ENCODE assay signal across 2 cellular contexts in the genomic region with DNA sequence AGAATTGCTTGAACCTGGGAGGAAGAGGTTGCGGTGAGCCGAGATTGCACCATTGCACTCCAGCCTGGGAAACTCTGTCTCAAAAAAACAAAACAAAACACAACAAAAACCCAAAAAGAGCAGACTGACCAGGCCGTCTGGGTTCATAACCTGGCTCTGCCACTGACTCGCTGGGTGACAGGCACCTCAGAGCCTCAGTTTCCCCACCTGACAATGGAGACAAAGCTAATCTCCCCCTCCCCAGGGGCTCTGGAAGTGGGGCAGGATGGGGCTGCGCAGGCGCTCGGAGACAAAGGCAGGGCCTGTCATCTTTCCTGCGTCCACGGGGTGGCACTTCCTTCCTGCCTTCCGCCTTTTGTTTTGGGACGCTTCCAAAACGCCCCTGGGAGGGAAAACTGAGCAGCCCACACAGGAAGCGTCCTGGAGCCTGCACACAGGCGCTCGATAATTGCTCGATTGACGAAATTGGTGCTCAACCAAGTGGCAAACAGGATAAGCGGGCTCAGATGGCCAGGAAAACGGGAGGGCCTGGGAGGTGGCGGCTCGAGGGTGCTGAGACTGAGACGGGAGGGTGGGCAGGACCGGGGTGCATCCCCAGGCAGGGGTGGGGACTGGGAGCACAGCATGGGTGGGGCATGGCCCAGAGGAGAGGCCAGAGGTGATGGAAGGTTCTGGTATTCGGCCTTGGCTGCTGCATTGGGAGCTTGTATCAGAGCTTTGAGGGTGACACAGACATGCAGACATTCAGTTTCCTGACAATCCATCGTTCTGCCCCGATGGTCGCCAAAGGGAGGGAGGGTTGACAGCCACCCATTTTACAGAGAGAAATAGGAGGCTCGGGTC.
TF ChIP-seq lines count a peak whose summit lies in the region.

No MANE protein-coding gene starts in this region.

TF ChIP-seq in HEK293, 187 proteins besides CTCF, POLR2A, EP300 and RAD21 (continued from another document and continues in another):
- TF ChIP-seq, protein P1, sequence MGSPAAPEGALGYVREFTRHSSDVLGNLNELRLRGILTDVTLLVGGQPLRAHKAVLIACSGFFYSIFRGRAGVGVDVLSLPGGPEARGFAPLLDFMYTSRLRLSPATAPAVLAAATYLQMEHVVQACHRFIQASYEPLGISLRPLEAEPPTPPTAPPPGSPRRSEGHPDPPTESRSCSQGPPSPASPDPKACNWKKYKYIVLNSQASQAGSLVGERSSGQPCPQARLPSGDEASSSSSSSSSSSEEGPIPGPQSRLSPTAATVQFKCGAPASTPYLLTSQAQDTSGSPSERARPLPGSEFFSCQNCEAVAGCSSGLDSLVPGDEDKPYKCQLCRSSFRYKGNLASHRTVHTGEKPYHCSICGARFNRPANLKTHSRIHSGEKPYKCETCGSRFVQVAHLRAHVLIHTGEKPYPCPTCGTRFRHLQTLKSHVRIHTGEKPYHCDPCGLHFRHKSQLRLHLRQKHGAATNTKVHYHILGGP (tag by site-specific recombination; IDR thresholded peaks at IDR 0.05), result no peak
- no peak for TF ChIP-seq ZNF701 (tag by site-specific recombination; IDR thresholded peaks at IDR 0.05)
- TF ChIP-seq KLF7 (tag by site-specific recombination; IDR thresholded peaks at IDR 0.05; ENCODE audit: borderline replicate concordance), result no peak
- peak; percentile 68 for TF ChIP-seq SP3 (tag by site-specific recombination; IDR thresholded peaks at IDR 0.05)
- TF ChIP-seq, protein P2, sequence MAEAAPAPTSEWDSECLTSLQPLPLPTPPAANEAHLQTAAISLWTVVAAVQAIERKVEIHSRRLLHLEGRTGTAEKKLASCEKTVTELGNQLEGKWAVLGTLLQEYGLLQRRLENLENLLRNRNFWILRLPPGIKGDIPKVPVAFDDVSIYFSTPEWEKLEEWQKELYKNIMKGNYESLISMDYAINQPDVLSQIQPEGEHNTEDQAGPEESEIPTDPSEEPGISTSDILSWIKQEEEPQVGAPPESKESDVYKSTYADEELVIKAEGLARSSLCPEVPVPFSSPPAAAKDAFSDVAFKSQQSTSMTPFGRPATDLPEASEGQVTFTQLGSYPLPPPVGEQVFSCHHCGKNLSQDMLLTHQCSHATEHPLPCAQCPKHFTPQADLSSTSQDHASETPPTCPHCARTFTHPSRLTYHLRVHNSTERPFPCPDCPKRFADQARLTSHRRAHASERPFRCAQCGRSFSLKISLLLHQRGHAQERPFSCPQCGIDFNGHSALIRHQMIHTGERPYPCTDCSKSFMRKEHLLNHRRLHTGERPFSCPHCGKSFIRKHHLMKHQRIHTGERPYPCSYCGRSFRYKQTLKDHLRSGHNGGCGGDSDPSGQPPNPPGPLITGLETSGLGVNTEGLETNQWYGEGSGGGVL (tag by site-specific recombination; IDR thresholded peaks at IDR 0.05), result peak; percentile 41
- TF ChIP-seq ZBTB21 (tag by site-specific recombination; IDR thresholded peaks at IDR 0.05), result peak; percentile 61
- no peak for TF ChIP-seq ZNF112 (tag by site-specific recombination; IDR thresholded peaks at IDR 0.05)
- no peak for TF ChIP-seq ZNF555 (tag by site-specific recombination; conservative IDR thresholded peaks at IDR 0.05)
- TF ChIP-seq ZNF514 (tag by site-specific recombination; IDR thresholded peaks at IDR 0.05), result no peak
- peak; percentile 98 for TF ChIP-seq FEZF1 (tag by site-specific recombination; IDR thresholded peaks at IDR 0.05)
- TF ChIP-seq ZNF155 (tag by site-specific recombination; IDR thresholded peaks at IDR 0.05), result no peak
- TF ChIP-seq ZNF423 (tag by site-specific recombination; IDR thresholded peaks at IDR 0.05), result peak; percentile 46; the same call in 1 of the 2 replicates
- TF ChIP-seq ZNF785 (tag by site-specific recombination; IDR thresholded peaks at IDR 0.05), result no peak
- TF ChIP-seq, protein P3, sequence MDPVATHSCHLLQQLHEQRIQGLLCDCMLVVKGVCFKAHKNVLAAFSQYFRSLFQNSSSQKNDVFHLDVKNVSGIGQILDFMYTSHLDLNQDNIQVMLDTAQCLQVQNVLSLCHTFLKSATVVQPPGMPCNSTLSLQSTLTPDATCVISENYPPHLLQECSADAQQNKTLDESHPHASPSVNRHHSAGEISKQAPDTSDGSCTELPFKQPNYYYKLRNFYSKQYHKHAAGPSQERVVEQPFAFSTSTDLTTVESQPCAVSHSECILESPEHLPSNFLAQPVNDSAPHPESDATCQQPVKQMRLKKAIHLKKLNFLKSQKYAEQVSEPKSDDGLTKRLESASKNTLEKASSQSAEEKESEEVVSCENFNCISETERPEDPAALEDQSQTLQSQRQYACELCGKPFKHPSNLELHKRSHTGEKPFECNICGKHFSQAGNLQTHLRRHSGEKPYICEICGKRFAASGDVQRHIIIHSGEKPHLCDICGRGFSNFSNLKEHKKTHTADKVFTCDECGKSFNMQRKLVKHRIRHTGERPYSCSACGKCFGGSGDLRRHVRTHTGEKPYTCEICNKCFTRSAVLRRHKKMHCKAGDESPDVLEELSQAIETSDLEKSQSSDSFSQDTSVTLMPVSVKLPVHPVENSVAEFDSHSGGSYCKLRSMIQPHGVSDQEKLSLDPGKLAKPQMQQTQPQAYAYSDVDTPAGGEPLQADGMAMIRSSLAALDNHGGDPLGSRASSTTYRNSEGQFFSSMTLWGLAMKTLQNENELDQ (tag by site-specific recombination; IDR thresholded peaks at IDR 0.05; ENCODE audit: low read depth), result no peak
- no peak for TF ChIP-seq ZFP41 (tag by site-specific recombination; IDR thresholded peaks at IDR 0.05; ENCODE audit: borderline replicate concordance)
- TF ChIP-seq SCRT2 (tag by site-specific recombination; IDR thresholded peaks at IDR 0.05), result no peak
- TF ChIP-seq ZNF677 (tag by site-specific recombination; IDR thresholded peaks at IDR 0.05), result no peak
- TF ChIP-seq ZNF660 (tag by site-specific recombination; IDR thresholded peaks at IDR 0.05), result peak; percentile 90
- TF ChIP-seq SETDB1 (IDR thresholded peaks at IDR 0.05; ENCODE audit: insufficient read length, low read length), result no peak

TF ChIP-seq in liver, 16 proteins besides CTCF, POLR2A, EP300 and RAD21 (continued from another document):
- peak; percentile 59 for TF ChIP-seq SP1 (IDR thresholded peaks at IDR 0.05)
- peak; percentile 56 to 60 for TF ChIP-seq RXRA (IDR thresholded peaks at IDR 0.05)
- no peak for TF ChIP-seq FOXA2 (IDR thresholded peaks at IDR 0.05)
- TF ChIP-seq, protein P4, sequence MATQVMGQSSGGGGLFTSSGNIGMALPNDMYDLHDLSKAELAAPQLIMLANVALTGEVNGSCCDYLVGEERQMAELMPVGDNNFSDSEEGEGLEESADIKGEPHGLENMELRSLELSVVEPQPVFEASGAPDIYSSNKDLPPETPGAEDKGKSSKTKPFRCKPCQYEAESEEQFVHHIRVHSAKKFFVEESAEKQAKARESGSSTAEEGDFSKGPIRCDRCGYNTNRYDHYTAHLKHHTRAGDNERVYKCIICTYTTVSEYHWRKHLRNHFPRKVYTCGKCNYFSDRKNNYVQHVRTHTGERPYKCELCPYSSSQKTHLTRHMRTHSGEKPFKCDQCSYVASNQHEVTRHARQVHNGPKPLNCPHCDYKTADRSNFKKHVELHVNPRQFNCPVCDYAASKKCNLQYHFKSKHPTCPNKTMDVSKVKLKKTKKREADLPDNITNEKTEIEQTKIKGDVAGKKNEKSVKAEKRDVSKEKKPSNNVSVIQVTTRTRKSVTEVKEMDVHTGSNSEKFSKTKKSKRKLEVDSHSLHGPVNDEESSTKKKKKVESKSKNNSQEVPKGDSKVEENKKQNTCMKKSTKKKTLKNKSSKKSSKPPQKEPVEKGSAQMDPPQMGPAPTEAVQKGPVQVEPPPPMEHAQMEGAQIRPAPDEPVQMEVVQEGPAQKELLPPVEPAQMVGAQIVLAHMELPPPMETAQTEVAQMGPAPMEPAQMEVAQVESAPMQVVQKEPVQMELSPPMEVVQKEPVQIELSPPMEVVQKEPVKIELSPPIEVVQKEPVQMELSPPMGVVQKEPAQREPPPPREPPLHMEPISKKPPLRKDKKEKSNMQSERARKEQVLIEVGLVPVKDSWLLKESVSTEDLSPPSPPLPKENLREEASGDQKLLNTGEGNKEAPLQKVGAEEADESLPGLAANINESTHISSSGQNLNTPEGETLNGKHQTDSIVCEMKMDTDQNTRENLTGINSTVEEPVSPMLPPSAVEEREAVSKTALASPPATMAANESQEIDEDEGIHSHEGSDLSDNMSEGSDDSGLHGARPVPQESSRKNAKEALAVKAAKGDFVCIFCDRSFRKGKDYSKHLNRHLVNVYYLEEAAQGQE (IDR thresholded peaks at IDR 0.05), result peak; percentile 41
- TF ChIP-seq HNF4G (IDR thresholded peaks at IDR 0.05), result no peak
